In the genomic region with DNA sequence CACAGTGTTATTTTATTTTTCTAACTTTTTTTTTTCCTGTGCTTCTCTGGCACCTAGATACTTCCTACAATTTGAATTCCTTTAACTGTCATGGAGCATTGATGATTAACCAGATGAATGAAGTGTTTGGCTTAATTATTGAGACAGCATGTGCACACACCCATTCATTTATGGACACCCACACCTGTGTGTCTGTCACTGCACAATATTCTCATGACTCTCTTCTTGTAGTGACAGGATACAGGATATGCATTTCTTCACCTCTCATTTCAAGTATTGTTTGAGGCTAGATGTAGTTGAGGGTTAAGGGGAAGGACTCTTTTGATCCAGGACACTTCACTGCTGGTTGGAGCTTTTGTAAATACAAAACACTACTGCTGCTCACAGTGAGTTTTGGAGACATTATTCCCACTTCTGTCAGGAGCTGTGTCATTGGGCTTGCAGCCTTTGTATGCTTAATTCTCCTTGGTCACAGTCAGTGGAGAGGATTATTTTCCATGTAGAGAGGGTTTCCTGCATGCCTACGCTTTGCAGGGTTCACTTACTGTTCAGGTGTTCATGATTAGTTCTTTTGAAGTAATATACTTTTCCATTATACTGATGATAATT, we compare ENCODE assay signal across 1 cellular context.
TF ChIP-seq lines count a peak whose summit lies in the region.

No MANE protein-coding gene starts in this region.

TF ChIP-seq in HCT116, 20 proteins besides CTCF, POLR2A, EP300 and RAD21:
- TF ChIP-seq SRF (IDR thresholded peaks at IDR 0.05; ENCODE audit: low read depth) = no peak
- TF ChIP-seq FOSL1 (IDR thresholded peaks at IDR 0.05; ENCODE audit: low read depth) = no peak
- TF ChIP-seq YY1 (IDR thresholded peaks at IDR 0.05; ENCODE audit: extremely low read depth, insufficient replicate concordance, low read depth, low read length) = no peak
- no peak for TF ChIP-seq ZFX (IDR thresholded peaks at IDR 0.05)
- TF ChIP-seq CBX3 (IDR thresholded peaks at IDR 0.05; ENCODE audit: low read depth) = no peak
- TF ChIP-seq ZNF274 (IDR thresholded peaks at IDR 0.05; ENCODE audit: low read depth, low read length) = no peak
- TF ChIP-seq, protein P1, sequence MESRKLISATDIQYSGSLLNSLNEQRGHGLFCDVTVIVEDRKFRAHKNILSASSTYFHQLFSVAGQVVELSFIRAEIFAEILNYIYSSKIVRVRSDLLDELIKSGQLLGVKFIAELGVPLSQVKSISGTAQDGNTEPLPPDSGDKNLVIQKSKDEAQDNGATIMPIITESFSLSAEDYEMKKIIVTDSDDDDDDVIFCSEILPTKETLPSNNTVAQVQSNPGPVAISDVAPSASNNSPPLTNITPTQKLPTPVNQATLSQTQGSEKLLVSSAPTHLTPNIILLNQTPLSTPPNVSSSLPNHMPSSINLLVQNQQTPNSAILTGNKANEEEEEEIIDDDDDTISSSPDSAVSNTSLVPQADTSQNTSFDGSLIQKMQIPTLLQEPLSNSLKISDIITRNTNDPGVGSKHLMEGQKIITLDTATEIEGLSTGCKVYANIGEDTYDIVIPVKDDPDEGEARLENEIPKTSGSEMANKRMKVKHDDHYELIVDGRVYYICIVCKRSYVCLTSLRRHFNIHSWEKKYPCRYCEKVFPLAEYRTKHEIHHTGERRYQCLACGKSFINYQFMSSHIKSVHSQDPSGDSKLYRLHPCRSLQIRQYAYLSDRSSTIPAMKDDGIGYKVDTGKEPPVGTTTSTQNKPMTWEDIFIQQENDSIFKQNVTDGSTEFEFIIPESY (IDR thresholded peaks at IDR 0.05; ENCODE audit: extremely low read depth, insufficient replicate concordance, low read length) = no peak
- TF ChIP-seq, protein P2, sequence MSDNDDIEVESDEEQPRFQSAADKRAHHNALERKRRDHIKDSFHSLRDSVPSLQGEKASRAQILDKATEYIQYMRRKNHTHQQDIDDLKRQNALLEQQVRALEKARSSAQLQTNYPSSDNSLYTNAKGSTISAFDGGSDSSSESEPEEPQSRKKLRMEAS (IDR thresholded peaks at IDR 0.05) = no peak
- TF ChIP-seq TCF7L2 (IDR thresholded peaks at IDR 0.05; ENCODE audit: borderline replicate concordance, extremely low read depth, insufficient read depth, insufficient read length) = no peak
- no peak for TF ChIP-seq SP1 (IDR thresholded peaks at IDR 0.05; ENCODE audit: low read depth)
- no peak for TF ChIP-seq SIN3A (IDR thresholded peaks at IDR 0.05; ENCODE audit: low read depth)
- TF ChIP-seq ELF1 (IDR thresholded peaks at IDR 0.05; ENCODE audit: borderline replicate concordance, low read depth) = no peak
- TF ChIP-seq EZH2 (IDR thresholded peaks at IDR 0.05) = no peak
- TF ChIP-seq POLR2AphosphoS5 (IDR thresholded peaks at IDR 0.05; ENCODE audit: low read depth, low read length) = no peak
- TF ChIP-seq CEBPB (IDR thresholded peaks at IDR 0.05; ENCODE audit: low read depth) = no peak
- no peak for TF ChIP-seq EGR1 (IDR thresholded peaks at IDR 0.05; ENCODE audit: low read depth)
- no peak for TF ChIP-seq JUND (IDR thresholded peaks at IDR 0.05)
- no peak for TF ChIP-seq EZH2phosphoT487 (IDR thresholded peaks at IDR 0.05; ENCODE audit: borderline replicate concordance)
- TF ChIP-seq, protein P3, sequence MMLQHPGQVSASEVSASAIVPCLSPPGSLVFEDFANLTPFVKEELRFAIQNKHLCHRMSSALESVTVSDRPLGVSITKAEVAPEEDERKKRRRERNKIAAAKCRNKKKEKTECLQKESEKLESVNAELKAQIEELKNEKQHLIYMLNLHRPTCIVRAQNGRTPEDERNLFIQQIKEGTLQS (IDR thresholded peaks at IDR 0.05) = no peak
- TF ChIP-seq, protein P4, sequence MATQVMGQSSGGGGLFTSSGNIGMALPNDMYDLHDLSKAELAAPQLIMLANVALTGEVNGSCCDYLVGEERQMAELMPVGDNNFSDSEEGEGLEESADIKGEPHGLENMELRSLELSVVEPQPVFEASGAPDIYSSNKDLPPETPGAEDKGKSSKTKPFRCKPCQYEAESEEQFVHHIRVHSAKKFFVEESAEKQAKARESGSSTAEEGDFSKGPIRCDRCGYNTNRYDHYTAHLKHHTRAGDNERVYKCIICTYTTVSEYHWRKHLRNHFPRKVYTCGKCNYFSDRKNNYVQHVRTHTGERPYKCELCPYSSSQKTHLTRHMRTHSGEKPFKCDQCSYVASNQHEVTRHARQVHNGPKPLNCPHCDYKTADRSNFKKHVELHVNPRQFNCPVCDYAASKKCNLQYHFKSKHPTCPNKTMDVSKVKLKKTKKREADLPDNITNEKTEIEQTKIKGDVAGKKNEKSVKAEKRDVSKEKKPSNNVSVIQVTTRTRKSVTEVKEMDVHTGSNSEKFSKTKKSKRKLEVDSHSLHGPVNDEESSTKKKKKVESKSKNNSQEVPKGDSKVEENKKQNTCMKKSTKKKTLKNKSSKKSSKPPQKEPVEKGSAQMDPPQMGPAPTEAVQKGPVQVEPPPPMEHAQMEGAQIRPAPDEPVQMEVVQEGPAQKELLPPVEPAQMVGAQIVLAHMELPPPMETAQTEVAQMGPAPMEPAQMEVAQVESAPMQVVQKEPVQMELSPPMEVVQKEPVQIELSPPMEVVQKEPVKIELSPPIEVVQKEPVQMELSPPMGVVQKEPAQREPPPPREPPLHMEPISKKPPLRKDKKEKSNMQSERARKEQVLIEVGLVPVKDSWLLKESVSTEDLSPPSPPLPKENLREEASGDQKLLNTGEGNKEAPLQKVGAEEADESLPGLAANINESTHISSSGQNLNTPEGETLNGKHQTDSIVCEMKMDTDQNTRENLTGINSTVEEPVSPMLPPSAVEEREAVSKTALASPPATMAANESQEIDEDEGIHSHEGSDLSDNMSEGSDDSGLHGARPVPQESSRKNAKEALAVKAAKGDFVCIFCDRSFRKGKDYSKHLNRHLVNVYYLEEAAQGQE (IDR thresholded peaks at IDR 0.05; ENCODE audit: low read depth) = no peak
